ENCODE assay signal across 9 cellular contexts in the genomic region with DNA sequence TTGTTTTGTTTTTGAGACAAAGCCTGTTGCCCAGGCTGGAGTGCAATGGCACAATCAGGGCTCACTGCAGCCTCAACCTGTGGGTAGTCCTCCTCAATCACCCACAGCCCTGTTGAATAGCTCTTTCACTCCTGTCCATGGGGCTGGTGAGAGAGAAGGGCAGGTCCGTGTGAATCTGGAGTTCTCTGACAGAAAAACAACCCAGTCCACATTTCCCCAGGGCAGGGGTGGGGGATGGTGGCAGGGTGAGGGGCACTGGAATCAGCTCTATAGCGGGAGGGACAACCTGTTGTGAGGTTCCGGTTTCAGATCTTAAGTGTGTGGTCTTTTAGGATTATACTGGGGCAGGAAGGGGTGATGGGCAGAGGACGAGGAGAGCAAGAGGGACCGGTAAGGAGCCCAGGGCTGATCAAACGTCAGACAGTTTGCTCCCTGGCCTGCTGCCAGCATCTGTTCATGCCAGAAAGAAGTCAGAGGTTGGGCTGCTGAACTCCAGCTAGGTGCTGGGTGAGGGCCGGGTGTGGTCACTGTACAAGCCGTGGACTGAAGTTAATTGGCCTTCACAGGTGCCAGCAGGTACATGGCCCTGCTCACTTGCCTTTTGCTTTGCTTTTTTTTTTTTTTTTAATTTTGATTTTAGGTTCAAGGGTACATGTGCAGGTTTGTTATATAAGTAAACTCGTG. TPM values are rescaled to one million over a fixed set of nuclear protein-coding genes. Genes with fewer than 3 reads are reported as not detected.
DNase-seq lines count a peak whose midpoint lies in the region; TF ChIP-seq lines count a peak whose summit lies in the region.
"Had no signal": no experiment of that assay in that cellular context is flagged by ENCODE, and none has a peak within 500 bp of the region (broad histone marks: within the 10 kb centered on the region; RNA-seq: fewer than 3 reads in every experiment).

No MANE protein-coding gene starts in this region.

- peak overlapping the region in 4 of 5 donors; percentile 29 to 53 (median 40) for H3K27ac ChIP-seq in stomach

- H3K4me1 ChIP-seq in stomach = peaks cover 0 to 13% (median 4%) of the 10 kb centered on the region in 4 donors

- no peak for TF ChIP-seq EP300 in stomach (IDR thresholded peaks at IDR 0.05)

- intact Hi-C loops in stomach (cut with DNase I; ENCODE audit: low total_unique reads) (no loop called here), head of caudate nucleus (cut with DNase I) (no loop called here)

- DNase-seq in NCI-H2081 (lab: John Stamatoyannopoulos, UW) (peak; percentile 22 to 57), NCI-H2081 treated with DMSO at 0.1 percent for 48 hours (lab: John Stamatoyannopoulos, UW) (no peak), NCI-H748 treated with DMSO at 0.1 percent for 48 hours (lab: John Stamatoyannopoulos, UW) (peak; percentile 79), epithelial cell of esophagus (ENCODE audit: low read depth) (peak; percentile 61), stomach (peak; percentile 90), head of caudate nucleus (no peak), GM10266 (ENCODE audit: extremely low spot score) (no peak), GDM1 (lab: John Stamatoyannopoulos, UW) (no peak)
- DNase-seq: KG1 had no signal

- H3K9me3 ChIP-seq in stomach = no peaks in the 10 kb centered on the region

- no peaks in the 10 kb centered on the region for H3K27me3 ChIP-seq in stomach

- no peaks in the 10 kb centered on the region for H3K36me3 ChIP-seq in stomach

- 15 to 28% (median 23%) methylated on average over 9 of the region's 9 CpGs for WGBS in stomach, 5 donors

- TF ChIP-seq POLR2A in stomach (IDR thresholded peaks at IDR 0.05) = no peak

- H3K4me3 ChIP-seq in epithelial cell of esophagus (ENCODE audit: low read length) (no peak overlapping the region), stomach (no peak overlapping the region)

- TF ChIP-seq CTCF in epithelial cell of esophagus (IDR thresholded peaks at IDR 0.05; ENCODE audit: insufficient read depth, low read depth, low read length, missing control alignments) (no peak), stomach (IDR thresholded peaks at IDR 0.05) (no peak), GM10266 (IDR thresholded peaks at IDR 0.05; ENCODE audit: control insufficient read depth, insufficient read depth, low read depth, missing control alignments) (no peak)

RNA-seq across cellular contexts. Expression of gene MKRN1, which starts 33.2 kb away (rescaled TPM):
- total RNA-seq in stomach = 100 to 1,000 TPM in 1 of 5 donors, 10 to 100 TPM in 4; 21.0 to 102 (median 73.9) TPM
- 10 to 100 TPM; 35.2 to 57.4 (median 42.1) TPM for polyA plus RNA-seq in stomach

Comparison
In these comparisons a context has a peak if more than half of its experiments do, and no peak if none do; other contexts are left out.
1. DNase-seq: peak in NCI-H2081 (2 of 2), NCI-H748 treated with DMSO at 0.1 percent for 48 hours (single experiment), epithelial cell of esophagus (single experiment) and stomach (single experiment); none in NCI-H2081 treated with DMSO at 0.1 percent for 48 hours (single experiment), head of caudate nucleus (0 of 42), GM10266 (single experiment) and GDM1 (single experiment).